11 cellular contexts compared by ENCODE assay signal in the genomic region with DNA sequence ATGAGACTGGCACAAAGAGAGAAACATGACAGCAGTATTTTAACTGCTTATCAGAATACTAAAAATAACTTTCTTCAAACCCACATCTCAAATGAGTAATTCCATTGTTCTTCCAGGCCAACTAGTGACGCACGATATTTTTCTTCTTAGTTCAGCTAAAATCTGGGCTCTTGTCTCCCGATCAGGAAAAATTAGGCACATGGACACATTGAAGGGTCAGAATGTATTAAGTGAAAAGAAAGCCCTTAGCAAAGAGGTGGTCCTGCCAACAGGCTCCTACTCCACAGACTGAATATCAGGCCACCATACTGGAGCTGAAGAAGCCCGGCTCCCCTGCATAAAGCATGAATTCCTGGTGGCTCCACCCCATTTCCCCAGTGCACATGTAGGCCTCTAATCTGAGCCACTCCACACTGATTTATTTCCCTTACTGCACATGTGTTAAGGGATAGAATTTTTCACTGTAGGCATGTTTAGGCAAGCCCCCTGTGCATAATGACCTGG. TPM values are rescaled to one million over a fixed set of nuclear protein-coding genes. Genes with fewer than 3 reads are reported as not detected.
DNase-seq lines count a peak whose midpoint lies in the region; ATAC-seq and TF ChIP-seq lines count a peak whose summit lies in the region.
"Had no signal": no experiment of that assay in that cellular context is flagged by ENCODE, and none has a peak within 500 bp of the region (broad histone marks: within the 10 kb centered on the region; RNA-seq: fewer than 3 reads in every experiment).

No MANE protein-coding gene starts in this region.

- H3K27ac ChIP-seq in effector memory CD4-positive, alpha-beta T cell (ENCODE audit: insufficient read depth, low read length, poor library complexity, severe bottlenecking): no peak overlapping the region

- no peak for DNase-seq in Calu3
- peak; percentile 67 for DNase-seq in NCI-H2171 (lab: John Stamatoyannopoulos, UW)
- DNase-seq in cardiac fibroblast (ENCODE audit: low read depth in 2 of 2): peak; percentile 87 to 92
- DNase-seq in myocyte (ENCODE audit: low read depth): peak; percentile 83
- no peak for DNase-seq in effector memory CD4-positive, alpha-beta T cell
- no peak for DNase-seq in MG63
- no peak for DNase-seq in activated naive CD4-positive, alpha-beta T cell treated with anti-CD3 and anti-CD28 coated beads, Interleukin-2, amount 10 ng/mL, durations not matched to agents 7 days and 5 days
- DNase-seq: activated CD8-positive, alpha-beta memory T cell treated with anti-CD3 and anti-CD28 coated beads, Interleukin-2, amount 50 U/mL, for 48 hours; DND-41; RPMI8226 had no signal

- no peaks in the 10 kb centered on the region for H3K27me3 ChIP-seq in effector memory CD4-positive, alpha-beta T cell (replicated peaks; ENCODE audit: control insufficient read depth, insufficient read depth, low read length, poor library complexity, severe bottlenecking)
- H3K27me3 ChIP-seq in MG63: no peaks in the 10 kb centered on the region

- peaks cover 25% of the 10 kb centered on the region for H3K4me1 ChIP-seq in effector memory CD4-positive, alpha-beta T cell (ENCODE audit: control insufficient read depth, insufficient read depth, low read length, poor library complexity, severe bottlenecking)

- peaks cover 34% of the 10 kb centered on the region for H3K36me3 Mint-ChIP-seq in Calu3 (ENCODE audit: insufficient read depth, unreplicated experiment)
- peaks cover 19% of the 10 kb centered on the region for H3K36me3 Mint-ChIP-seq in activated naive CD4-positive, alpha-beta T cell treated with anti-CD3 and anti-CD28 coated beads, Interleukin-2, amount 10 ng/mL, durations not matched to agents 7 days and 5 days

- no peaks in the 10 kb centered on the region for H3K9me3 ChIP-seq in effector memory CD4-positive, alpha-beta T cell (ENCODE audit: control insufficient read depth, low read length)
- no peaks in the 10 kb centered on the region for H3K9me3 ChIP-seq in MG63

- H3K4me3 Mint-ChIP-seq in Calu3 (ENCODE audit: low read depth, unreplicated experiment): no peak overlapping the region
- no peak overlapping the region for H3K4me3 Mint-ChIP-seq in activated naive CD4-positive, alpha-beta T cell treated with anti-CD3 and anti-CD28 coated beads, Interleukin-2, amount 10 ng/mL, durations not matched to agents 7 days and 5 days

- CTCF ChIA-PET in Calu3 (lab: Charles Lee): interaction anchor here (2.7 kb wide), 1 partner anchor 9 kb away, joined by 18 read pairs; a partner anchor contains a TSS
- CTCF ChIA-PET in activated naive CD4-positive, alpha-beta T cell treated with anti-CD3 and anti-CD28 coated beads, Interleukin-2, amount 10 ng/mL, durations not matched to agents 7 days and 5 days (lab: Charles Lee): interaction anchor here (2.7 kb wide), 1 partner anchor 17 kb away, joined by 10 read pairs; no protein-coding TSS in a partner anchor

- H3K27me3 Mint-ChIP-seq in Calu3 (ENCODE audit: unreplicated experiment): no peaks in the 10 kb centered on the region
- peaks cover 3% of the 10 kb centered on the region for H3K27me3 Mint-ChIP-seq in activated naive CD4-positive, alpha-beta T cell treated with anti-CD3 and anti-CD28 coated beads, Interleukin-2, amount 10 ng/mL, durations not matched to agents 7 days and 5 days

- no peak for TF ChIP-seq CTCF in Calu3 (IDR thresholded peaks at IDR 0.05; ENCODE audit: unreplicated experiment)
- no peak for TF ChIP-seq CTCF in cardiac fibroblast (IDR thresholded peaks at IDR 0.05; ENCODE audit: low read depth, low read length)

- H3K9me3 Mint-ChIP-seq in Calu3 (ENCODE audit: low read depth, unreplicated experiment): peaks cover 2% of the 10 kb centered on the region
- no peaks in the 10 kb centered on the region for H3K9me3 Mint-ChIP-seq in activated naive CD4-positive, alpha-beta T cell treated with anti-CD3 and anti-CD28 coated beads, Interleukin-2, amount 10 ng/mL, durations not matched to agents 7 days and 5 days

- ATAC-seq in HG03469 (IDR thresholded peaks at IDR 0.05; ENCODE audit: unreplicated experiment): no peak

- peaks cover 59% of the 10 kb centered on the region for H3K4me1 Mint-ChIP-seq in Calu3 (ENCODE audit: low read depth, unreplicated experiment)
- H3K4me1 Mint-ChIP-seq in activated naive CD4-positive, alpha-beta T cell treated with anti-CD3 and anti-CD28 coated beads, Interleukin-2, amount 10 ng/mL, durations not matched to agents 7 days and 5 days: peaks cover 49% of the 10 kb centered on the region

- intact Hi-C loops in Calu3 (cut with micrococcal nuclease; ENCODE audit: unreplicated experiment): no loop called here

- no peak overlapping the region for H3K4me3 ChIP-seq in cardiac fibroblast (replicated peaks in 1 of 2; ENCODE audit: low read depth in 2 of 2, low read length in 2 of 2)
- no peak overlapping the region for H3K4me3 ChIP-seq in effector memory CD4-positive, alpha-beta T cell (ENCODE audit: insufficient read depth, low read depth, low read length, poor library complexity, severe bottlenecking)
- H3K4me3 ChIP-seq in MG63: no peak overlapping the region

- no TSS peak for BruUV-seq in Calu3 (replicated peaks; lab: Mats Ljungman, UMichigan)

- H3K36me3 ChIP-seq in effector memory CD4-positive, alpha-beta T cell (ENCODE audit: control insufficient read depth, insufficient read depth, low read length): no peaks in the 10 kb centered on the region
- peaks cover 8% of the 10 kb centered on the region for H3K36me3 ChIP-seq in MG63

- peak overlapping the region; percentile 13 for H3K27ac Mint-ChIP-seq in Calu3 (ENCODE audit: unreplicated experiment)
- H3K27ac Mint-ChIP-seq in activated naive CD4-positive, alpha-beta T cell treated with anti-CD3 and anti-CD28 coated beads, Interleukin-2, amount 10 ng/mL, durations not matched to agents 7 days and 5 days: no peak overlapping the region

RNA-seq across cellular contexts. Expression of a gene that starts 9.4 kb away (rescaled TPM):
- total RNA-seq in Calu3 (2022) (59.8 and 62.9 TPM in 2 replicates), myocyte (95.6 and 113 TPM in 2 replicates)
- 107 TPM for polyA plus RNA-seq in myocyte (2012)
- total RNA-seq in MG63 (2014; rRNA removed; shearing (Covaris generic); ENCODE audit: low replicate concordance): 43.2 and 50.6 TPM in 2 replicates

RNA-seq across cellular contexts. Expression of a gene that starts 11.8 kb away (rescaled TPM):
- 0.33 and 0.39 TPM in 2 replicates for total RNA-seq in Calu3 (2022)
- total RNA-seq in myocyte: 0.35 and 0.83 TPM in 2 replicates
- polyA plus RNA-seq in myocyte (2012): 0.82 TPM
- 0.03 TPM in 1 of 2 replicates, not detected in the other for total RNA-seq in MG63 (2014; rRNA removed; shearing (Covaris generic); ENCODE audit: low replicate concordance)

Comparison
In these comparisons a context has a peak if more than half of its experiments do, and no peak if none do; other contexts are left out.
1. DNase-seq: peak in NCI-H2171 (single experiment), cardiac fibroblast (2 of 2) and myocyte (single experiment); none in Calu3 (single experiment), effector memory CD4-positive, alpha-beta T cell (0 of 3), MG63 (single experiment) and activated naive CD4-positive, alpha-beta T cell treated with anti-CD3 and anti-CD28 coated beads, Interleukin-2, amount 10 ng/mL, durations not matched to agents 7 days and 5 days (single experiment).